ENCODE assay signal across 8 cellular contexts in the genomic region with DNA sequence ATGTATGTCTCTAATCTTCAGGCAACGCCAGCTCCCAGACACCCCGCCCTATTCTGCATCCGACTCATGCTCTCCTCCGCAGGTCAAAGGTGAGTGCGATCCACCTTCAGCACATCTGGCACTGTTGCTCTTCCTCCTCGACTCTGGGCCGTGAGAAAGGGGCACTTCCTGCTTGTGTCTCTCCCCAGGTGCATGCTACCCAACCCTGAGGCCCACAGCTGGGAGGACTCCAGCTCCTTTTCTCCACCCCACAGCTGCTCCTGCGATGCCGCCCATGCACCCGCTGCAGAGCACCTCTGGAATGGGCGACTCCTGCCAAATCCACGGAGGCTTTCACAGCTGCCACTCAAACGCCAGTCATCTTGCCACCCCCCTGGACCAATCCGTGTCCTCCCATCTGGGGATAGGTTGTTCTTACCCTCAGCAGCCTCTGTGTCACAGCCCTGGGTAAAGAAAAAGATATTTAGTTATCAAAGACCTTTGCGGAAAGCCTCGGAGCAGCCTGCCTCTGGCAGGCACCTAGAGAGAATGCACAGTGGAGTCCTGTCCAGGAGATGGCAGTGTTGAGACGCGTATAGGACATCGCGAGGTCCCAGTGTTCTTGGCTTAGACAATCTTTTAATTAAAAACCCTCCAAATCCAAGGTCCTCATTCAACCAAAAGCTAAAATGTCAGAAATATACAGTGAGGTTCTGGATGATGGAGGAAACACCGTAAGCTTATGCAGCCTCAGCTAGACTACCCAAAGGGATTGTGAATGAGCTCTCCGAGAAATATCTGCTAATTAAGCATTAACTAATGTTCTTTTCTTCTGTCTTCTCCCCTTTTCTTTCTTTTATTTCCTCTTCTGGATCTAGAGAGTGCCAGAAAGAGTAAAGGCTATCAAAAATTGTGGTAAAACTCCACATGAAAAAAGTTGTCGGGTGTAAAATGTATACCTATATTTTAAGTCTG. TPM values are rescaled to one million over a fixed set of nuclear protein-coding genes. Genes with fewer than 3 reads are reported as not detected.
A peak's percentile ranks its signal among the peaks of the same experiment; 100 is the strongest.
DNase-seq lines count a peak whose midpoint lies in the region; ATAC-seq and FAIRE-seq lines count a peak whose summit lies in the region.

No MANE protein-coding gene starts in this region.

- no peaks in the 10 kb centered on the region for H4K20me1 ChIP-seq in BLaER1 treated with 17β-estradiol and CSF1 and Interleukin-3, amounts not matched to agents 10 nM and 100 nM

- H3K4me1 ChIP-seq in BLaER1 treated with 17β-estradiol and CSF1 and Interleukin-3, amounts not matched to agents 10 nM and 100 nM: peaks cover 0 to 6% (median 2%) of the 10 kb centered on the region in 10 experiments; a peak in 6 of 20 replicates
- H3K4me1 ChIP-seq in mesenchymal stem cell (ENCODE audit: control insufficient read depth, insufficient read depth, low read depth, low read length): peaks cover 6% of the 10 kb centered on the region

- DNase-seq in GM19239 (ENCODE audit: insufficient read length, low spot score): peak; percentile 58
- DNase-seq in NCI-H446 treated with DMSO at 0.1 percent for 48 hours (lab: John Stamatoyannopoulos, UW): peak; percentile 77
- peak; percentile 74 for DNase-seq in activated CD4-positive, alpha-beta T cell treated with anti-CD3 and anti-CD28 coated beads for 48 hours
- DNase-seq in dermis microvascular lymphatic vessel endothelial cell (ENCODE audit: low read depth in 2 of 2): peak; percentile 45 to 72
- DNase-seq in mesenchymal stem cell: peak; percentile 71
- peak; percentile 15 for DNase-seq in stimulated activated CD8-positive, alpha-beta memory T cell treated with anti-CD3 and anti-CD28 coated beads, Interleukin-12 subunit alpha, Interleukin-12 subunit beta, amount 100 ng/mL, for 4 hours (ENCODE audit: low read depth)

- no peak overlapping the region for H3K14ac ChIP-seq in mesenchymal stem cell (ENCODE audit: low read length in 2 of 2)

- no peak overlapping the region for H3K4ac ChIP-seq in mesenchymal stem cell (ENCODE audit: low read depth in 1 of 2, low read length in 2 of 2)

- no peak overlapping the region for H3K18ac ChIP-seq in mesenchymal stem cell (ENCODE audit: low read depth in 1 of 2, low read length in 2 of 2)

- H3K36me3 ChIP-seq in BLaER1 treated with 17β-estradiol and CSF1 and Interleukin-3, amounts not matched to agents 10 nM and 100 nM: no peaks in the 10 kb centered on the region
- H3K36me3 ChIP-seq in mesenchymal stem cell (ENCODE audit: control insufficient read depth in 1 of 2, insufficient read depth in 2 of 2, low read depth in 1 of 2, low read length in 2 of 2): no peaks in the 10 kb centered on the region

- H3K4me2 ChIP-seq in BLaER1 treated with 17β-estradiol and CSF1 and Interleukin-3, amounts not matched to agents 10 nM and 100 nM: peak overlapping the region; percentile 9 to 86 (median 54); a peak in 19 of 22 replicates
- H3K4me2 ChIP-seq in mesenchymal stem cell (ENCODE audit: low read length, poor library complexity, severe bottlenecking): no peak overlapping the region

- H2BK5ac ChIP-seq in mesenchymal stem cell (ENCODE audit: low read depth, low read length, poor library complexity, severe bottlenecking): no peak overlapping the region

- H4K8ac ChIP-seq in mesenchymal stem cell (ENCODE audit: low read length): no peak overlapping the region

- no peak overlapping the region for H4K91ac ChIP-seq in mesenchymal stem cell (ENCODE audit: low read length)

- H3K23ac ChIP-seq in mesenchymal stem cell (ENCODE audit: low read length in 2 of 2): no peak overlapping the region

- no peak overlapping the region for H2BK12ac ChIP-seq in mesenchymal stem cell (ENCODE audit: low read length in 2 of 2)

- H2AK5ac ChIP-seq in mesenchymal stem cell (ENCODE audit: low read length, severe bottlenecking): no peak overlapping the region

- H3K4me3 ChIP-seq in BLaER1 treated with 17β-estradiol and CSF1 and Interleukin-3, amounts not matched to agents 10 nM and 100 nM: no peak overlapping the region
- H3K4me3 ChIP-seq in mesenchymal stem cell (ENCODE audit: insufficient read depth in 1 of 2, low read depth in 1 of 2, low read length in 2 of 2): peak overlapping the region in 1 of 2 experiments; percentile 67

- H3K27me3 ChIP-seq in BLaER1 treated with 17β-estradiol and CSF1 and Interleukin-3, amounts not matched to agents 10 nM and 100 nM: no peaks in the 10 kb centered on the region
- H3K27me3 ChIP-seq in mesenchymal stem cell (ENCODE audit: control insufficient read depth in 1 of 2, insufficient read depth in 1 of 2, low read length in 2 of 2): peaks cover 0 to under 1% of the 10 kb centered on the region in 2 experiments

- no peak overlapping the region for H2BK120ac ChIP-seq in mesenchymal stem cell (ENCODE audit: low read depth, low read length)

- WGBS in mesenchymal stem cell: 46% methylated on average over 19 of the region's 23 CpGs

- H2BK15ac ChIP-seq in mesenchymal stem cell (ENCODE audit: low read depth, poor library complexity, severe bottlenecking): no peak overlapping the region

- H3K9me3 ChIP-seq in BLaER1 treated with 17β-estradiol and CSF1 and Interleukin-3, amounts not matched to agents 10 nM and 100 nM (replicated peaks in 1 of 11): no peaks in the 10 kb centered on the region
- no peaks in the 10 kb centered on the region for H3K9me3 ChIP-seq in mesenchymal stem cell (ENCODE audit: control insufficient read depth, low read length)

- peak; percentile 58 for FAIRE-seq in GM19239 (lab: Jason Lieb, UNC)

- no peaks in the 10 kb centered on the region for H3K79me1 ChIP-seq in mesenchymal stem cell (replicated peaks; ENCODE audit: low read length, poor library complexity, severe bottlenecking)

- no peak overlapping the region for H3K27ac ChIP-seq in BLaER1 treated with 17β-estradiol and CSF1 and Interleukin-3, amounts not matched to agents 10 nM and 100 nM
- no peak overlapping the region for H3K27ac ChIP-seq in mesenchymal stem cell (ENCODE audit: low read length, poor library complexity, severe bottlenecking)

- H3K9ac ChIP-seq in BLaER1 treated with 17β-estradiol and CSF1 and Interleukin-3, amounts not matched to agents 10 nM and 100 nM: peak overlapping the region in 3 of 11 experiments; percentile 16 to 23 (median 21); a peak in 1 of 22 replicates
- H3K9ac ChIP-seq in mesenchymal stem cell (ENCODE audit: low read length): peak overlapping the region; percentile 71

- H2AFZ ChIP-seq in mesenchymal stem cell (ENCODE audit: low read depth, low read length): no peak overlapping the region

- peak; percentile 95 for ATAC-seq in HG03342 (IDR thresholded peaks at IDR 0.05; ENCODE audit: unreplicated experiment)

RNA-seq across cellular contexts. Expression of gene MYRFL, which starts 54.3 kb away (rescaled TPM):
- not detected in 2 replicates for total RNA-seq in dermis microvascular lymphatic vessel endothelial cell
- polyA plus RNA-seq in mesenchymal stem cell (2013, experiment 1 of 2): not detected
- polyA plus RNA-seq in mesenchymal stem cell (2013, experiment 2 of 2): not detected

Comparison
In these comparisons a context has a peak if more than half of its experiments do, and no peak if none do; other contexts are left out.
1. DNase-seq: peak in every context shown above with its lines; median percentile 77 in NCI-H446 treated with DMSO at 0.1 percent for 48 hours; 74 in activated CD4-positive, alpha-beta T cell treated with anti-CD3 and anti-CD28 coated beads for 48 hours; 71 in mesenchymal stem cell; 58 in dermis microvascular lymphatic vessel endothelial cell; 58 in GM19239; 15 in stimulated activated CD8-positive, alpha-beta memory T cell treated with anti-CD3 and anti-CD28 coated beads, Interleukin-12 subunit alpha, Interleukin-12 subunit beta, amount 100 ng/mL, for 4 hours.